ENCODE assay signal across 9 cellular contexts in genomic region chr4:77073106-77073858, GRCh38. TPM values are rescaled to one million over a fixed set of nuclear protein-coding genes. Genes with fewer than 3 reads are reported as not detected.
DNase-seq lines count a peak whose midpoint lies in the region; ATAC-seq and TF ChIP-seq lines count a peak whose summit lies in the region.
"Had no signal": no experiment of that assay in that cellular context is flagged by ENCODE, and none has a peak within 500 bp of the region (broad histone marks: within the 10 kb centered on the region; RNA-seq: fewer than 3 reads in every experiment).

No MANE protein-coding gene starts in this region.

- intact Hi-C loops in mucosa of descending colon (cut with DNase I, micrococcal nuclease): no loop called here

- H4K91ac ChIP-seq in neuronal stem cell (ENCODE audit: low read depth, low read length, poor library complexity): no peak overlapping the region

- H2BK12ac ChIP-seq in neuronal stem cell (ENCODE audit: low read length): no peak overlapping the region

- no peak overlapping the region for H2BK15ac ChIP-seq in neuronal stem cell (ENCODE audit: low read length)

- H3K4me3 ChIP-seq in BLaER1 (peak overlapping the region; percentile 84), MG63 (peak overlapping the region; percentile 69), neuronal stem cell (ENCODE audit: low read length in 2 of 2) (peak overlapping the region in 1 of 2 donors; percentile 76), mucosa of descending colon (no peak overlapping the region)

- H3K4me1 ChIP-seq in BLaER1: peaks cover 60% of the 10 kb centered on the region
- peaks cover 1 to 3% of the 10 kb centered on the region in 2 donors for H3K4me1 ChIP-seq in neuronal stem cell (ENCODE audit: control insufficient read depth in 2 of 2, insufficient read depth in 1 of 2, low read depth in 1 of 2, low read length in 2 of 2)
- peaks cover 24% of the 10 kb centered on the region for H3K4me1 ChIP-seq in mucosa of descending colon (ENCODE audit: low read depth)

- H3K4me2 ChIP-seq in BLaER1: peak overlapping the region; percentile 98
- peak overlapping the region; percentile 50 for H3K4me2 ChIP-seq in neuronal stem cell (ENCODE audit: insufficient read depth, low read length, poor library complexity, severe bottlenecking)

- H3K23ac ChIP-seq in neuronal stem cell (ENCODE audit: low read depth, low read length, poor library complexity): no peak overlapping the region

- H3K18ac ChIP-seq in neuronal stem cell (ENCODE audit: low read length): no peak overlapping the region

- no peak overlapping the region for H2AK5ac ChIP-seq in neuronal stem cell (ENCODE audit: low read depth, low read length)

- no peak overlapping the region for H3K14ac ChIP-seq in neuronal stem cell (ENCODE audit: low read length)

- no CpG with 5 or more reads among the region's 3 CpGs for WGBS in neuronal stem cell (ENCODE audit: extremely low coverage in 2 of 2, insufficient read length in 2 of 2, insufficient replicate concordance in 1 of 2), 2 donors

- DNase-seq in MG63: peak; percentile 14
- peak; percentile 27 for DNase-seq in dermis blood vessel endothelial cell
- no peak for DNase-seq in neuronal stem cell (ENCODE audit: low spot score)
- no peak for DNase-seq in HuH-7.5 (ENCODE audit: low spot score)
- no peak for DNase-seq in NCI-H446 (lab: John Stamatoyannopoulos, UW)
- DNase-seq in GM13977 (ENCODE audit: low spot score): no peak
- no peak for DNase-seq in mucosa of descending colon
- DNase-seq: NCI-H526 had no signal

- H3K36me3 ChIP-seq in BLaER1 (peaks cover 16% of the 10 kb centered on the region; the same call in 1 of the 2 replicates), MG63 (peaks cover under 1% of the 10 kb centered on the region; the same call in 1 of the 2 replicates), neuronal stem cell (replicated peaks in 1 of 2; ENCODE audit: control insufficient read depth in 2 of 2, insufficient read depth in 2 of 2, low read length in 2 of 2) (peaks cover 2 to 34% of the 10 kb centered on the region in 2 donors), mucosa of descending colon (ENCODE audit: low read depth) (no peaks in the 10 kb centered on the region)

- ATAC-seq in mucosa of descending colon: no peak

- no peak overlapping the region for H3K27ac ChIP-seq in BLaER1
- H3K27ac ChIP-seq in neuronal stem cell (replicated peaks; ENCODE audit: low read length): no peak overlapping the region

- no peak overlapping the region for H2BK5ac ChIP-seq in neuronal stem cell (ENCODE audit: low read length)

- no peak overlapping the region for H4K8ac ChIP-seq in neuronal stem cell (ENCODE audit: low read depth, low read length)

- peaks cover 69% of the 10 kb centered on the region for H4K20me1 ChIP-seq in BLaER1

- H3K27me3 ChIP-seq in BLaER1: no peaks in the 10 kb centered on the region
- H3K27me3 ChIP-seq in MG63: no peaks in the 10 kb centered on the region
- no peaks in the 10 kb centered on the region for H3K27me3 ChIP-seq in neuronal stem cell (ENCODE audit: control insufficient read depth in 3 of 3, insufficient read depth in 3 of 3, low read depth in 1 of 3, low read length in 3 of 3)

- TF ChIP-seq CTCF in GM13977 (IDR thresholded peaks at IDR 0.05; ENCODE audit: extremely low read depth, insufficient read depth, missing control alignments) (no peak), mucosa of descending colon (IDR thresholded peaks at IDR 0.05) (no peak)

- no peaks in the 10 kb centered on the region for H3K79me1 ChIP-seq in neuronal stem cell (ENCODE audit: low read depth, low read length)

- H3K4ac ChIP-seq in neuronal stem cell (ENCODE audit: low read length): no peak overlapping the region

- H2BK120ac ChIP-seq in neuronal stem cell (ENCODE audit: low read depth, low read length): no peak overlapping the region

- peak overlapping the region; percentile 98 for H3K9ac ChIP-seq in BLaER1
- H3K9ac ChIP-seq in neuronal stem cell (ENCODE audit: low read depth, low read length, poor library complexity): no peak overlapping the region

- in situ Hi-C loops in GM13977 (cut with MboI; ENCODE audit: low pct_unique_long_range_greater_than_20kb, low sequenced_read_pairs, unreplicated experiment): no loop called here

- H2AFZ ChIP-seq in neuronal stem cell (ENCODE audit: low read length): no peak overlapping the region

- H3K9me3 ChIP-seq in BLaER1 (no peaks in the 10 kb centered on the region), MG63 (no peaks in the 10 kb centered on the region), neuronal stem cell (replicated peaks in 1 of 2; ENCODE audit: control insufficient read depth in 2 of 2, insufficient read depth in 1 of 2, low read depth in 1 of 2, low read length in 2 of 2) (peaks cover 0 to 3% of the 10 kb centered on the region in 2 donors), mucosa of descending colon (no peaks in the 10 kb centered on the region)

RNA-seq across cellular contexts. Expression of gene CCNI, which starts 2.5 kb away (rescaled TPM):
- 136 and 165 TPM in 2 replicates for total RNA-seq in MG63 (2014; rRNA removed; shearing (Covaris generic); ENCODE audit: low replicate concordance)
- total RNA-seq in dermis blood vessel endothelial cell (94.8 and 164 TPM in 2 replicates), mucosa of descending colon (100 to 1,000 TPM; 175 to 323 (median 190) TPM)
- 434 TPM for polyA plus RNA-seq in neuronal stem cell (2013, experiment 1 of 2)
- polyA plus RNA-seq in neuronal stem cell (2013, experiment 2 of 2): 452 TPM

Comparison
In these comparisons a context has a peak if more than half of its experiments do, and no peak if none do; other contexts are left out.
1. DNase-seq: peak in MG63 (single experiment) and dermis blood vessel endothelial cell (single experiment); none in neuronal stem cell (single experiment), HuH-7.5 (single experiment), NCI-H446 (0 of 2), GM13977 (single experiment) and mucosa of descending colon (0 of 3).